ENCODE assay signal across 2 cellular contexts in the genomic region with DNA sequence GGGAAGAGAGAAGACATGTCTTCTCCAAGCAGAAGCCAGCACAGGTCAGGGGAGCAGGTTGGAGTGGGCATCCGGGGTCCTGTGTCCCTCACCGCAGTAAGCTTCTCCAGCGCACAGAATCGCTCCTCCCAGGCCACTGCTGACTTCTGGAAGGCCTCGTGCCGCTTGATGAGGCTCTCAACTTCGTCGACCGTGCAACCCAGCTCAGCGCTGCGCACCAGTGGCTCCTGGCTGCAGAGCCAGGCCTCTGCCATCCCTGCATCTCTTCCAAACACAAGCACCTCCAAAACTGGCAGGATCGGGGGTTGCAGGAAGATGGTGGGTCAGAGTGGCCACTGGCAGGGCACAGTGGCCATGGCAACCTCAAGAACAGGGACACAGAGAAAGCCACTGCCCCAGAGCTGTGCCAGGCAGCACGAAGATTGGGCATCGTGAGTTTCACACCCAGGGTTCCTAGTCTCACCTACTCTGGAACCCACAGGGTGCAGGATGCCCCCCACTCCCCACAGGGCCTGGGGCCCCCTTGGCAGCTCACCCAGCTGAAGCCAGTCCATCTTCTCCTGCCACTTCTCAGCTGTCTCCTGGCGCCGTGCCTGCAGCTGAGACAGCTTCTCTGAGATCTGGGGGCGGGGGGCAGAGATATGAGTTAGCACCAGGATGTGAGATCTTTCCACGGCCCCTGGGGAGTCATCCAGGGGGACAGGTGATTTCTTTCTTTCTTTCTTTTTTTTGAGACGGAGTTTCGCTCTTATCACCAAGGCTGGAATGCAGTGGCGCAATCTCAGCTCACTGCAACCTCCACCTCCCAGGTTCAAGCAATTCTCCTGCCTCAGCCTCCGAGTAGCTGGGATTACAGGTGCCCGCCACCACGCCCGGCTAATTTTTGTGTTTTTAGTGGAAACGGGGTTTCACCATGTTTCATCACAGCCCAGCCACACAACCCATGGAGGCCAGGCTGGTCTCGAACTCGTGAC.
A peak's percentile ranks its signal among the peaks of the same experiment; 100 is the strongest.
TF ChIP-seq lines count a peak whose summit lies in the region.

No MANE protein-coding gene starts in this region.

TF ChIP-seq in HepG2, 621 proteins besides CTCF, POLR2A, EP300 and RAD21:
- no peak for TF ChIP-seq ZNF20 (CRISPR knock-in tag; IDR thresholded peaks at IDR 0.05)
- TF ChIP-seq KDM2A (CRISPR knock-in tag; IDR thresholded peaks at IDR 0.05; ENCODE audit: borderline replicate concordance, low read depth): no peak
- TF ChIP-seq, protein P1, sequence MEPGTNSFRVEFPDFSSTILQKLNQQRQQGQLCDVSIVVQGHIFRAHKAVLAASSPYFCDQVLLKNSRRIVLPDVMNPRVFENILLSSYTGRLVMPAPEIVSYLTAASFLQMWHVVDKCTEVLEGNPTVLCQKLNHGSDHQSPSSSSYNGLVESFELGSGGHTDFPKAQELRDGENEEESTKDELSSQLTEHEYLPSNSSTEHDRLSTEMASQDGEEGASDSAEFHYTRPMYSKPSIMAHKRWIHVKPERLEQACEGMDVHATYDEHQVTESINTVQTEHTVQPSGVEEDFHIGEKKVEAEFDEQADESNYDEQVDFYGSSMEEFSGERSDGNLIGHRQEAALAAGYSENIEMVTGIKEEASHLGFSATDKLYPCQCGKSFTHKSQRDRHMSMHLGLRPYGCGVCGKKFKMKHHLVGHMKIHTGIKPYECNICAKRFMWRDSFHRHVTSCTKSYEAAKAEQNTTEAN (CRISPR knock-in tag; conservative IDR thresholded peaks at IDR 0.05): no peak
- TF ChIP-seq, protein P2, sequence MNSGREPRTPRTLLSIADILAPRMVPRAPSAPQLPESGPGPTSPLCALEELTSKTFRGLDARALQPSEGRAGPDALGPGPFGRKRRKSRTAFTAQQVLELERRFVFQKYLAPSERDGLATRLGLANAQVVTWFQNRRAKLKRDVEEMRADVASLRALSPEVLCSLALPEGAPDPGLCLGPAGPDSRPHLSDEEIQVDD (CRISPR knock-in tag; IDR thresholded peaks at IDR 0.05; ENCODE audit: borderline replicate concordance): no peak
- TF ChIP-seq ZNF7 (CRISPR knock-in tag; IDR thresholded peaks at IDR 0.05): no peak
- TF ChIP-seq, protein P3, sequence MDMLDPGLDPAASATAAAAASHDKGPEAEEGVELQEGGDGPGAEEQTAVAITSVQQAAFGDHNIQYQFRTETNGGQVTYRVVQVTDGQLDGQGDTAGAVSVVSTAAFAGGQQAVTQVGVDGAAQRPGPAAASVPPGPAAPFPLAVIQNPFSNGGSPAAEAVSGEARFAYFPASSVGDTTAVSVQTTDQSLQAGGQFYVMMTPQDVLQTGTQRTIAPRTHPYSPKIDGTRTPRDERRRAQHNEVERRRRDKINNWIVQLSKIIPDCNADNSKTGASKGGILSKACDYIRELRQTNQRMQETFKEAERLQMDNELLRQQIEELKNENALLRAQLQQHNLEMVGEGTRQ (IDR thresholded peaks at IDR 0.05; ENCODE audit: low read depth, low read length): no peak
- TF ChIP-seq, protein P3 (CRISPR knock-in tag; IDR thresholded peaks at IDR 0.05; ENCODE audit: borderline replicate concordance): no peak
- TF ChIP-seq, protein P4, sequence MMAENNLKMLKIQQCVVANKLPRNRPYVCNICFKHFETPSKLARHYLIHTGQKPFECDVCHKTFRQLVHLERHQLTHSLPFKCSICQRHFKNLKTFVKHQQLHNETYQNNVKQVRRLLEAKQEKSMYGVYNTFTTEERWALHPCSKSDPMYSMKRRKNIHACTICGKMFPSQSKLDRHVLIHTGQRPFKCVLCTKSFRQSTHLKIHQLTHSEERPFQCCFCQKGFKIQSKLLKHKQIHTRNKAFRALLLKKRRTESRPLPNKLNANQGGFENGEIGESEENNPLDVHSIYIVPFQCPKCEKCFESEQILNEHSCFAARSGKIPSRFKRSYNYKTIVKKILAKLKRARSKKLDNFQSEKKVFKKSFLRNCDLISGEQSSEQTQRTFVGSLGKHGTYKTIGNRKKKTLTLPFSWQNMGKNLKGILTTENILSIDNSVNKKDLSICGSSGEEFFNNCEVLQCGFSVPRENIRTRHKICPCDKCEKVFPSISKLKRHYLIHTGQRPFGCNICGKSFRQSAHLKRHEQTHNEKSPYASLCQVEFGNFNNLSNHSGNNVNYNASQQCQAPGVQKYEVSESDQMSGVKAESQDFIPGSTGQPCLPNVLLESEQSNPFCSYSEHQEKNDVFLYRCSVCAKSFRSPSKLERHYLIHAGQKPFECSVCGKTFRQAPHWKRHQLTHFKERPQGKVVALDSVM (CRISPR knock-in tag; IDR thresholded peaks at IDR 0.05): peak; percentile 58; the same call in 1 of the 2 replicates
- TF ChIP-seq ARNTL (CRISPR knock-in tag; IDR thresholded peaks at IDR 0.05): no peak

TF ChIP-seq in K562, 482 proteins besides CTCF, POLR2A, EP300 and RAD21:
- peak; percentile 54; the same call in 1 of the 2 replicates for TF ChIP-seq POLR2G (IDR thresholded peaks at IDR 0.05; ENCODE audit: low read depth, low read length)
- TF ChIP-seq, protein P5, sequence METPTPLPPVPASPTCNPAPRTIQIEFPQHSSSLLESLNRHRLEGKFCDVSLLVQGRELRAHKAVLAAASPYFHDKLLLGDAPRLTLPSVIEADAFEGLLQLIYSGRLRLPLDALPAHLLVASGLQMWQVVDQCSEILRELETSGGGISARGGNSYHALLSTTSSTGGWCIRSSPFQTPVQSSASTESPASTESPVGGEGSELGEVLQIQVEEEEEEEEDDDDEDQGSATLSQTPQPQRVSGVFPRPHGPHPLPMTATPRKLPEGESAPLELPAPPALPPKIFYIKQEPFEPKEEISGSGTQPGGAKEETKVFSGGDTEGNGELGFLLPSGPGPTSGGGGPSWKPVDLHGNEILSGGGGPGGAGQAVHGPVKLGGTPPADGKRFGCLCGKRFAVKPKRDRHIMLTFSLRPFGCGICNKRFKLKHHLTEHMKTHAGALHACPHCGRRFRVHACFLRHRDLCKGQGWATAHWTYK (CRISPR knock-in tag; IDR thresholded peaks at IDR 0.05): no peak
- TF ChIP-seq RBFOX2 (IDR thresholded peaks at IDR 0.05; ENCODE audit: low read depth, low read length): 0 out of 2 replicates have a peak, but pooled peaks have one; percentile 21
